In the genomic region with DNA sequence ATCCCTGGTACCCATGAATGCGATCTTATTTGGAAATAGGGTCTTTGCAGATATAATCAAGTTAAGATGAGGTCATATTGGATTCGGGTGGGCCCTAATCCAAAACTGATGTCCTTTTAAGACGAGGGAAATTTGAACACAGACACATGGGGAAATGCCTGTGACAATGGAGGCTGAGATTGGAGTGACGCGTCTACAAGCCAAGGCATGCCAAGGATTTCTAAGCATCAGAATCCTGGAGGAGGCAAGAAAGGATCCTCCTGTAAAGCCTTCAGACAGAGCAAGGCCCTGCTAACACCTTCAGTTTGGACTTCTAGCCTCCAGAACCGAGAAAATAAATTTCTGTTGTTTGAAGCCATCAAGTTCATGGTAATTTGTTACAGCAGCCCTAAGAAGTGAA, we compare ENCODE assay signal across 17 cellular contexts. TPM values are rescaled to one million over a fixed set of nuclear protein-coding genes. Genes with fewer than 3 reads are reported as not detected.
DNase-seq lines count a peak whose midpoint lies in the region; ATAC-seq and TF ChIP-seq lines count a peak whose summit lies in the region.
"Had no signal": no experiment of that assay in that cellular context is flagged by ENCODE, and none has a peak within 500 bp of the region (broad histone marks: within the 10 kb centered on the region; RNA-seq: fewer than 3 reads in every experiment).

No MANE protein-coding gene starts in this region.

- DNase-seq in activated T-cell treated with anti-CD3 and anti-CD28 coated beads, Interleukin-2, amount 50 U/mL, for 72 hours = no peak
- no peak for DNase-seq in activated T-cell treated with anti-CD3 and anti-CD28 coated beads for 4 hours
- no peak for DNase-seq in epithelial cell of prostate (ENCODE audit: low read depth, low spot score)
- no peak for DNase-seq in stimulated activated effector memory CD8-positive, alpha-beta T cell treated with anti-CD3 and anti-CD28 coated beads, Interleukin-12 subunit alpha, Interleukin-12 subunit beta, amount 100 ng/mL, for 72 hours (ENCODE audit: low spot score in 2 of 2)
- DNase-seq in CD14-positive monocyte (ENCODE audit: low spot score) = no peak
- no peak for DNase-seq in SK-N-DZ (ENCODE audit: low spot score)
- DNase-seq: 8988T, Calu3, DMS53, DND-41, EL, GM23248 had no signal

- no peak for TF ChIP-seq CTCF in CD14-positive monocyte (IDR thresholded peaks at IDR 0.05)

- H3K9me3 Mint-ChIP-seq in activated T-cell treated with anti-CD3 and anti-CD28 coated beads, Interleukin-2, amount 50 U/mL, for 72 hours = no peaks in the 10 kb centered on the region
- no peaks in the 10 kb centered on the region for H3K9me3 Mint-ChIP-seq in activated T-helper 17 cell treated with anti-CD3 and anti-CD28 coated beads, Interleukin-2, amount 50 U/mL, for 72 hours
- H3K9me3 Mint-ChIP-seq in stimulated activated effector memory CD8-positive, alpha-beta T cell treated with anti-CD3 and anti-CD28 coated beads, Interleukin-12 subunit alpha, Interleukin-12 subunit beta, amount 100 ng/mL, for 72 hours = no peaks in the 10 kb centered on the region
- peaks cover 0 to 3% (median 0%) of the 10 kb centered on the region in 7 donors for H3K9me3 Mint-ChIP-seq in CD14-positive monocyte
- H3K9me3 Mint-ChIP-seq: CD8-positive, alpha-beta T cell had no signal

- intact Hi-C loops in CD14-positive monocyte (cut with micrococcal nuclease) = no loop called here

- H3K27ac Mint-ChIP-seq in activated T-cell treated with anti-CD3 and anti-CD28 coated beads, Interleukin-2, amount 50 U/mL, for 72 hours = peak overlapping the region; percentile 87
- peak overlapping the region; percentile 49 for H3K27ac Mint-ChIP-seq in activated T-helper 17 cell treated with anti-CD3 and anti-CD28 coated beads, Interleukin-2, amount 50 U/mL, for 72 hours
- H3K27ac Mint-ChIP-seq in stimulated activated effector memory CD8-positive, alpha-beta T cell treated with anti-CD3 and anti-CD28 coated beads, Interleukin-12 subunit alpha, Interleukin-12 subunit beta, amount 100 ng/mL, for 72 hours = peak overlapping the region; percentile 24
- H3K27ac Mint-ChIP-seq in CD14-positive monocyte = no peak overlapping the region
- H3K27ac Mint-ChIP-seq: CD8-positive, alpha-beta T cell had no signal

- no peaks in the 10 kb centered on the region for H3K27me3 Mint-ChIP-seq in activated T-cell treated with anti-CD3 and anti-CD28 coated beads, Interleukin-2, amount 50 U/mL, for 72 hours (ENCODE audit: low read depth)
- H3K27me3 Mint-ChIP-seq in activated T-helper 17 cell treated with anti-CD3 and anti-CD28 coated beads, Interleukin-2, amount 50 U/mL, for 72 hours = no peaks in the 10 kb centered on the region
- peaks cover 0 to 3% (median 0%) of the 10 kb centered on the region in 3 donors for H3K27me3 Mint-ChIP-seq in CD14-positive monocyte (ENCODE audit: low read depth in 3 of 3)

- ATAC-seq in activated T-cell treated with anti-CD3 and anti-CD28 coated beads, Interleukin-2, amount 50 U/mL, for 72 hours (replicated peaks in 1 of 2) = no peak
- ATAC-seq in activated T-helper 17 cell treated with anti-CD3 and anti-CD28 coated beads, Interleukin-2, amount 50 U/mL, for 72 hours (replicated peaks) = no peak
- no peak for ATAC-seq in stimulated activated effector memory CD8-positive, alpha-beta T cell treated with anti-CD3 and anti-CD28 coated beads, Interleukin-12 subunit alpha, Interleukin-12 subunit beta, amount 100 ng/mL, for 72 hours
- no peak for ATAC-seq in GM19023 (IDR thresholded peaks at IDR 0.05; ENCODE audit: unreplicated experiment)
- ATAC-seq: CD8-positive, alpha-beta T cell; GM12878 had no signal

- H3K4me1 Mint-ChIP-seq in activated T-cell treated with anti-CD3 and anti-CD28 coated beads, Interleukin-2, amount 50 U/mL, for 72 hours (ENCODE audit: low read depth) = no peaks in the 10 kb centered on the region
- H3K4me1 Mint-ChIP-seq in activated T-helper 17 cell treated with anti-CD3 and anti-CD28 coated beads, Interleukin-2, amount 50 U/mL, for 72 hours = no peaks in the 10 kb centered on the region
- H3K4me1 Mint-ChIP-seq in stimulated activated effector memory CD8-positive, alpha-beta T cell treated with anti-CD3 and anti-CD28 coated beads, Interleukin-12 subunit alpha, Interleukin-12 subunit beta, amount 100 ng/mL, for 72 hours = peaks cover 14% of the 10 kb centered on the region
- peaks cover 12% of the 10 kb centered on the region for H3K4me1 Mint-ChIP-seq in CD14-positive monocyte

- H3K4me3 Mint-ChIP-seq in activated T-cell treated with anti-CD3 and anti-CD28 coated beads, Interleukin-2, amount 50 U/mL, for 72 hours = no peak overlapping the region
- H3K4me3 Mint-ChIP-seq in activated T-helper 17 cell treated with anti-CD3 and anti-CD28 coated beads, Interleukin-2, amount 50 U/mL, for 72 hours = no peak overlapping the region
- no peak overlapping the region for H3K4me3 Mint-ChIP-seq in stimulated activated effector memory CD8-positive, alpha-beta T cell treated with anti-CD3 and anti-CD28 coated beads, Interleukin-12 subunit alpha, Interleukin-12 subunit beta, amount 100 ng/mL, for 72 hours
- H3K4me3 Mint-ChIP-seq in CD14-positive monocyte = no peak overlapping the region
- H3K4me3 Mint-ChIP-seq: CD8-positive, alpha-beta T cell had no signal

- H3K27ac ChIP-seq in epithelial cell of prostate = peak overlapping the region; percentile 28
- H3K27ac ChIP-seq: BLaER1, GM23248 had no signal

- H3K36me3 Mint-ChIP-seq in activated T-cell treated with anti-CD3 and anti-CD28 coated beads, Interleukin-2, amount 50 U/mL, for 72 hours (ENCODE audit: insufficient read depth in 2 of 2) = peaks cover 2 to 3% of the 10 kb centered on the region in 2 donors
- peaks cover 87% of the 10 kb centered on the region for H3K36me3 Mint-ChIP-seq in activated T-helper 17 cell treated with anti-CD3 and anti-CD28 coated beads, Interleukin-2, amount 50 U/mL, for 72 hours (ENCODE audit: low read depth)
- peaks cover 39% of the 10 kb centered on the region for H3K36me3 Mint-ChIP-seq in stimulated activated effector memory CD8-positive, alpha-beta T cell treated with anti-CD3 and anti-CD28 coated beads, Interleukin-12 subunit alpha, Interleukin-12 subunit beta, amount 100 ng/mL, for 72 hours
- peaks cover 87 to 90% of the 10 kb centered on the region in 2 donors for H3K36me3 Mint-ChIP-seq in CD14-positive monocyte

RNA-seq across cellular contexts. Expression of a gene that starts 18.5 kb away (rescaled TPM):
- 10 to 100 TPM; 49.9 to 71.5 TPM for total RNA-seq in activated T-cell treated with anti-CD3 and anti-CD28 coated beads, Interleukin-2, amount 50 U/mL, for 72 hours
- total RNA-seq in activated T-helper 17 cell treated with anti-CD3 and anti-CD28 coated beads, Interleukin-2, amount 50 U/mL, for 72 hours = 10 to 100 TPM; 17.4 to 43.6 TPM
- 10 to 100 TPM; 16.7 to 37.8 TPM for polyA plus RNA-seq in CD14-positive monocyte
- polyA plus RNA-seq in SK-N-DZ (2014; cell fraction: cytosol; rRNA removed) = 0.93 and 2.0 TPM in 2 replicates
- polyA plus RNA-seq in SK-N-DZ (2014; cell fraction: nucleus; rRNA removed) = 3.0 and 5.1 TPM in 2 replicates

Comparison
In these comparisons a context has a peak if more than half of its experiments do, and no peak if none do; other contexts are left out.
1. H3K27ac Mint-ChIP-seq: peak in activated T-cell treated with anti-CD3 and anti-CD28 coated beads, Interleukin-2, amount 50 U/mL, for 72 hours (single experiment), activated T-helper 17 cell treated with anti-CD3 and anti-CD28 coated beads, Interleukin-2, amount 50 U/mL, for 72 hours (single experiment) and stimulated activated effector memory CD8-positive, alpha-beta T cell treated with anti-CD3 and anti-CD28 coated beads, Interleukin-12 subunit alpha, Interleukin-12 subunit beta, amount 100 ng/mL, for 72 hours (single experiment); none in CD14-positive monocyte (0 of 7).